Comparison of ENCODE assay signal across 1 cellular context in genomic region chr12:96466939-96467751, GRCh38.
TF ChIP-seq lines count a peak whose summit lies in the region.

No MANE protein-coding gene starts in this region.

TF ChIP-seq in HCT116, 20 proteins besides CTCF, POLR2A, EP300 and RAD21 (continued from another document):
- TF ChIP-seq FOSL1 (IDR thresholded peaks at IDR 0.05; ENCODE audit: low read depth) (no peak), POLR2AphosphoS5 (IDR thresholded peaks at IDR 0.05; ENCODE audit: low read depth, low read length) (no peak), CBX3 (IDR thresholded peaks at IDR 0.05; ENCODE audit: low read depth) (no peak), ZBTB33 (IDR thresholded peaks at IDR 0.05; ENCODE audit: extremely low read depth, insufficient replicate concordance, low read length) (no peak), EZH2phosphoT487 (IDR thresholded peaks at IDR 0.05; ENCODE audit: borderline replicate concordance) (no peak), EZH2 (IDR thresholded peaks at IDR 0.05) (no peak), SP1 (IDR thresholded peaks at IDR 0.05; ENCODE audit: low read depth) (no peak)
